8 cellular contexts compared by ENCODE assay signal in the genomic region with DNA sequence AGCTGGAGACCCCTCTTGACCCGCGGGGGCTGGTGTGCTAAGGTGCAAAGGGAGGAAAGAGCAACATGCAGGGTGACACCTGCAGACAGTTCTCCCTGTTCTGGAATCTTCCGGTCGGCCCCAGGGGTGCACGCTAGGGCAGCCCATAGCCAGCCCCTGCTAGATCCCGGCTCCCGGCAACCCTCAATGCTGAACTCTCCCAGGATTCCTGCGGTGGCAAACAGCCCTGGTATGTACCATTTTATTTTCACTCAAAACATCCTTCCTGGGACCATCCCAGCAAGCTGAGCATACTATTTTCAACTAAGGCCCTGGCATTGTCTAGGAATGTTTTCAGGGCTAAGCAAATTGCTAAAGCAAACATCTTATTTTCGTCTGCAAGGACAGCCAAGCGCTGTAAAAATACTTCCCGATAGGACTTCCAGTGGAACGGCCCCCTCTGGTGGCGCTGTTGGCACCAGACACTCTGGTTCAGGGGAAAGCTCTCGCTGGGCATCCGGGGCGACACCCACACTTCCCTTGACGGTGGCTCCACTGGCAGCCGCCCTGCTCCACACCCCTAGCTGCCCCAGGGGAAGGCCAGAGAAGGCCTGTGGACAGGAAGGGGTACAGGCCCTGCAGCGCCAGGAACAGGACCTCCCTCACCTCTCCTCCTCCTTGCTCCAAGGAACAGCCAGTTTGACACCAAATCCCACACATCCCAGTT.
DNase-seq lines count a peak whose midpoint lies in the region; ATAC-seq and TF ChIP-seq lines count a peak whose summit lies in the region.

No MANE protein-coding gene starts in this region.

- DNase-seq in CD1c-positive myeloid dendritic cell (ENCODE audit: extremely low spot score) (peak; percentile 86), HFFc6 (peak; percentile 91), chondrocyte (ENCODE audit: low spot score) (peak; percentile 97), HPDE6-E6E7 (ENCODE audit: extremely low spot score) (no peak)
- peak; percentile 20 to 35 (median 34) for DNase-seq in stimulated activated CD4-positive, alpha-beta T cell treated with anti-CD3 and anti-CD28 coated beads, Interleukin-12 subunit alpha, Interleukin-12 subunit beta, amount 100 ng/mL, for 48 hours (ENCODE audit: low read depth in 2 of 3, low spot score in 1 of 3)
- DNase-seq in effector CD8-positive, alpha-beta T cell (lab: John Stamatoyannopoulos, UW): no peak

- H3K4me1 Mint-ChIP-seq in HFFc6 (ENCODE audit: low read depth) (peaks cover 93% of the 10 kb centered on the region), chondrocyte (ENCODE audit: low read depth) (peaks cover 94% of the 10 kb centered on the region)

- peak; percentile 82 for ATAC-seq in SK-N-SH treated with all-trans-retinoic acid at 6 μM for 48 hours

- H3K27ac ChIP-seq in layer of hippocampus (ENCODE audit: low read depth, low read length): peak overlapping the region; percentile 71

- no peaks in the 10 kb centered on the region for H3K9me3 Mint-ChIP-seq in HFFc6
- H3K9me3 Mint-ChIP-seq in chondrocyte (ENCODE audit: low read depth): no peaks in the 10 kb centered on the region

- TF ChIP-seq CTCF in HFFc6 (IDR thresholded peaks at IDR 0.05) (peak; percentile 94), chondrocyte (IDR thresholded peaks at IDR 0.05) (peak; percentile 98)

- H3K4me3 Mint-ChIP-seq in HFFc6: peak overlapping the region; percentile 50
- H3K4me3 Mint-ChIP-seq in chondrocyte (ENCODE audit: unreplicated experiment): peak overlapping the region; percentile 58

- no peaks in the 10 kb centered on the region for H3K27me3 ChIP-seq in layer of hippocampus (ENCODE audit: control insufficient read depth, insufficient read depth, low read length)

- peaks cover 5% of the 10 kb centered on the region for H3K27me3 Mint-ChIP-seq in HFFc6 (ENCODE audit: insufficient read depth)
- H3K27me3 Mint-ChIP-seq in chondrocyte (ENCODE audit: low read depth): no peaks in the 10 kb centered on the region

- H3K36me3 Mint-ChIP-seq in HFFc6 (ENCODE audit: low read depth) (peaks cover 26% of the 10 kb centered on the region), chondrocyte (ENCODE audit: low read depth) (peaks cover 8% of the 10 kb centered on the region)

- H3K27ac Mint-ChIP-seq in HFFc6: peak overlapping the region; percentile 77
- H3K27ac Mint-ChIP-seq in chondrocyte (ENCODE audit: unreplicated experiment): peak overlapping the region; percentile 96

TF ChIP-seq in SK-N-SH treated with all-trans-retinoic acid at 6 μM for 48 hours, 23 proteins besides CTCF, POLR2A, EP300 and RAD21:
- TF ChIP-seq ZNF70 (CRISPR knock-in tag; IDR thresholded peaks at IDR 0.05) (no peak), ESRRG (CRISPR knock-in tag; IDR thresholded peaks at IDR 0.05) (no peak), GLIS3 (CRISPR knock-in tag; IDR thresholded peaks at IDR 0.05) (no peak), ARNTL (CRISPR knock-in tag; IDR thresholded peaks at IDR 0.05; ENCODE audit: borderline replicate concordance, low read depth) (no peak), SNAI2 (CRISPR knock-in tag; IDR thresholded peaks at IDR 0.05) (no peak), BACH2 (CRISPR knock-in tag; IDR thresholded peaks at IDR 0.05; ENCODE audit: borderline replicate concordance) (no peak), TOX (CRISPR knock-in tag; IDR thresholded peaks at IDR 0.05; ENCODE audit: borderline replicate concordance) (no peak), PPARA (CRISPR knock-in tag; IDR thresholded peaks at IDR 0.05; ENCODE audit: borderline replicate concordance) (no peak), ISL1 (CRISPR knock-in tag; IDR thresholded peaks at IDR 0.05) (no peak), POU6F1 (CRISPR knock-in tag; IDR thresholded peaks at IDR 0.05; ENCODE audit: borderline replicate concordance, low read depth) (no peak), ZNF565 (CRISPR knock-in tag; conservative IDR thresholded peaks at IDR 0.05; ENCODE audit: low read depth) (no peak), OSR1 (CRISPR knock-in tag; IDR thresholded peaks at IDR 0.05) (no peak), ZFP30 (CRISPR knock-in tag; IDR thresholded peaks at IDR 0.05) (no peak)
- TF ChIP-seq, protein P1, sequence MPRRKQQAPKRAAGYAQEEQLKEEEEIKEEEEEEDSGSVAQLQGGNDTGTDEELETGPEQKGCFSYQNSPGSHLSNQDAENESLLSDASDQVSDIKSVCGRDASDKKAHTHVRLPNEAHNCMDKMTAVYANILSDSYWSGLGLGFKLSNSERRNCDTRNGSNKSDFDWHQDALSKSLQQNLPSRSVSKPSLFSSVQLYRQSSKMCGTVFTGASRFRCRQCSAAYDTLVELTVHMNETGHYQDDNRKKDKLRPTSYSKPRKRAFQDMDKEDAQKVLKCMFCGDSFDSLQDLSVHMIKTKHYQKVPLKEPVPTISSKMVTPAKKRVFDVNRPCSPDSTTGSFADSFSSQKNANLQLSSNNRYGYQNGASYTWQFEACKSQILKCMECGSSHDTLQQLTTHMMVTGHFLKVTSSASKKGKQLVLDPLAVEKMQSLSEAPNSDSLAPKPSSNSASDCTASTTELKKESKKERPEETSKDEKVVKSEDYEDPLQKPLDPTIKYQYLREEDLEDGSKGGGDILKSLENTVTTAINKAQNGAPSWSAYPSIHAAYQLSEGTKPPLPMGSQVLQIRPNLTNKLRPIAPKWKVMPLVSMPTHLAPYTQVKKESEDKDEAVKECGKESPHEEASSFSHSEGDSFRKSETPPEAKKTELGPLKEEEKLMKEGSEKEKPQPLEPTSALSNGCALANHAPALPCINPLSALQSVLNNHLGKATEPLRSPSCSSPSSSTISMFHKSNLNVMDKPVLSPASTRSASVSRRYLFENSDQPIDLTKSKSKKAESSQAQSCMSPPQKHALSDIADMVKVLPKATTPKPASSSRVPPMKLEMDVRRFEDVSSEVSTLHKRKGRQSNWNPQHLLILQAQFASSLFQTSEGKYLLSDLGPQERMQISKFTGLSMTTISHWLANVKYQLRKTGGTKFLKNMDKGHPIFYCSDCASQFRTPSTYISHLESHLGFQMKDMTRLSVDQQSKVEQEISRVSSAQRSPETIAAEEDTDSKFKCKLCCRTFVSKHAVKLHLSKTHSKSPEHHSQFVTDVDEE (CRISPR knock-in tag; IDR thresholded peaks at IDR 0.05): no peak

Comparison
In these comparisons a context has a peak if more than half of its experiments do, and no peak if none do; other contexts are left out.
1. DNase-seq: peak in CD1c-positive myeloid dendritic cell (single experiment), HFFc6 (single experiment), chondrocyte (single experiment) and stimulated activated CD4-positive, alpha-beta T cell treated with anti-CD3 and anti-CD28 coated beads, Interleukin-12 subunit alpha, Interleukin-12 subunit beta, amount 100 ng/mL, for 48 hours (3 of 3); none in effector CD8-positive, alpha-beta T cell (single experiment) and HPDE6-E6E7 (single experiment).